Comparison of ENCODE assay signal across 8 cellular contexts in the genomic region with DNA sequence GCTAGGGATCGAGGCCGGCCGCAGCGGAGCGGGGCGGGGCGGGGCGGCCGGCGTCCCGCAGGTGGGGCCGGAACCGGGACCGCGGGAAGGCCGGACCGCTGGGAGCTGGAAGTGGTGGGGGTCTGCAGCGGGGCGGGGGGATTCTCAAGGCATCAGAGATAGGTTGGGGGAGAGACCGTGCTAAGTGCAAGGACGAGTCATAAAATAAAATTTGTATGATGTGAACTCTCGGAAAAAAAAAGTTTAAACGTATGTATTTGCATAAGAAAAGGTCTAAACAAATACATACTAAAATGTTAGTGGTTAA. TPM values are rescaled to one million over a fixed set of nuclear protein-coding genes. Genes with fewer than 3 reads are reported as not detected.
DNase-seq lines count a peak whose midpoint lies in the region; ATAC-seq and TF ChIP-seq lines count a peak whose summit lies in the region.

A gene with protein sequence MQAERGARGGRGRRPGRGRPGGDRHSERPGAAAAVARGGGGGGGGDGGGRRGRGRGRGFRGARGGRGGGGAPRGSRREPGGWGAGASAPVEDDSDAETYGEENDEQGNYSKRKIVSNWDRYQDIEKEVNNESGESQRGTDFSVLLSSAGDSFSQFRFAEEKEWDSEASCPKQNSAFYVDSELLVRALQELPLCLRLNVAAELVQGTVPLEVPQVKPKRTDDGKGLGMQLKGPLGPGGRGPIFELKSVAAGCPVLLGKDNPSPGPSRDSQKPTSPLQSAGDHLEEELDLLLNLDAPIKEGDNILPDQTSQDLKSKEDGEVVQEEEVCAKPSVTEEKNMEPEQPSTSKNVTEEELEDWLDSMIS (minus strand): TSS at position 25 of the 307 bp plus-strand sequence. CDS start 158 bp downstream, outside the sequence.

- H3K27ac ChIP-seq in 22Rv1: peak within 1 kb of the TSS; percentile 93
- H3K27ac ChIP-seq in KMS-11: peak within 1 kb of the TSS; percentile 92
- H3K27ac ChIP-seq in cingulate gyrus (ENCODE audit: low read depth, low read length): peak within 1 kb of the TSS; percentile 88
- H3K27ac ChIP-seq in vagina: peak within 1 kb of the TSS; percentile 86

- H3K4me3 ChIP-seq in KMS-11 (IDR thresholded peaks at IDR 0.05; ENCODE audit: insufficient read depth, low read depth, low read length) (peak within 1 kb of the TSS; percentile 1), vagina (peak within 1 kb of the TSS; percentile 86 to 90)

- TF ChIP-seq CTCF in 22Rv1 (IDR thresholded peaks at IDR 0.05) (no peak), KMS-11 (conservative IDR thresholded peaks at IDR 0.05; ENCODE audit: low read depth, low read length) (no peak), mesothelial cell of epicardium (IDR thresholded peaks at IDR 0.05; ENCODE audit: unreplicated experiment) (no peak), vagina (IDR thresholded peaks at IDR 0.05) (no peak)

- peak within 1 kb of the TSS; percentile 89 for H2AFZ ChIP-seq in KMS-11 (ENCODE audit: low read depth)

- peaks cover 15% of the 10 kb centered on the region for H3K4me1 Mint-ChIP-seq in mesothelial cell of epicardium

- H3K4me1 ChIP-seq in KMS-11 (ENCODE audit: low read depth, poor library complexity, severe bottlenecking) (peaks cover 36% of the 10 kb centered on the region), vagina (peaks cover 23% of the 10 kb centered on the region)

- H3K27me3 Mint-ChIP-seq in mesothelial cell of epicardium (ENCODE audit: low read depth): no peaks in the 10 kb centered on the region

- peak within 1 kb of the TSS; percentile 89 for H3K4me2 ChIP-seq in KMS-11

- H3K79me2 ChIP-seq in KMS-11 (ENCODE audit: insufficient read depth, low read depth): peaks cover 14% of the 10 kb centered on the region; the same call in 1 of the 2 replicates

- peak within 1 kb of the TSS; percentile 86 for H3K4me3 Mint-ChIP-seq in mesothelial cell of epicardium

- peak within 1 kb of the TSS; percentile 95 for H3K9ac ChIP-seq in KMS-11

- no peak for DNase-seq in mesothelial cell of epicardium (ENCODE audit: low spot score in 2 of 2, unreplicated experiment in 2 of 2)
- DNase-seq in vagina (ENCODE audit: extremely low spot score in 2 of 2): no peak
- no peak for DNase-seq in kidney glomerular epithelial cell (lab: John Stamatoyannopoulos, UW)

- H3K27me3 ChIP-seq in KMS-11 (ENCODE audit: insufficient read depth, low read depth) (no peaks in the 10 kb centered on the region), vagina (no peaks in the 10 kb centered on the region)

- no peaks in the 10 kb centered on the region for H4K20me1 ChIP-seq in KMS-11 (ENCODE audit: insufficient read depth)

- H3K27ac Mint-ChIP-seq in mesothelial cell of epicardium: peak within 1 kb of the TSS; percentile 95

- intact Hi-C loops in vagina (cut with DNase I): no loop called here

- no peaks in the 10 kb centered on the region for H3K9me3 Mint-ChIP-seq in mesothelial cell of epicardium

- H3K9me3 ChIP-seq in vagina: no peaks in the 10 kb centered on the region

- H3K36me3 ChIP-seq in KMS-11 (ENCODE audit: insufficient read depth) (no peaks in the 10 kb centered on the region), vagina (no peaks in the 10 kb centered on the region)

- no peak for TF ChIP-seq POLR2A in vagina (IDR thresholded peaks at IDR 0.05)

- ATAC-seq in GM18511 (IDR thresholded peaks at IDR 0.05; ENCODE audit: unreplicated experiment): no peak
- no peak for ATAC-seq in HG03571 (IDR thresholded peaks at IDR 0.05; ENCODE audit: unreplicated experiment)

- no peaks in the 10 kb centered on the region for H3K36me3 Mint-ChIP-seq in mesothelial cell of epicardium

RNA-seq across cellular contexts. Expression of the gene that starts here (rescaled TPM):
- 6.8 to 8.6 TPM (median 7.7 TPM) in 3 replicates for total RNA-seq in mesothelial cell of epicardium
- 7.4 TPM for total RNA-seq in vagina
